ENCODE assay signal across 1 cellular context in the genomic region with DNA sequence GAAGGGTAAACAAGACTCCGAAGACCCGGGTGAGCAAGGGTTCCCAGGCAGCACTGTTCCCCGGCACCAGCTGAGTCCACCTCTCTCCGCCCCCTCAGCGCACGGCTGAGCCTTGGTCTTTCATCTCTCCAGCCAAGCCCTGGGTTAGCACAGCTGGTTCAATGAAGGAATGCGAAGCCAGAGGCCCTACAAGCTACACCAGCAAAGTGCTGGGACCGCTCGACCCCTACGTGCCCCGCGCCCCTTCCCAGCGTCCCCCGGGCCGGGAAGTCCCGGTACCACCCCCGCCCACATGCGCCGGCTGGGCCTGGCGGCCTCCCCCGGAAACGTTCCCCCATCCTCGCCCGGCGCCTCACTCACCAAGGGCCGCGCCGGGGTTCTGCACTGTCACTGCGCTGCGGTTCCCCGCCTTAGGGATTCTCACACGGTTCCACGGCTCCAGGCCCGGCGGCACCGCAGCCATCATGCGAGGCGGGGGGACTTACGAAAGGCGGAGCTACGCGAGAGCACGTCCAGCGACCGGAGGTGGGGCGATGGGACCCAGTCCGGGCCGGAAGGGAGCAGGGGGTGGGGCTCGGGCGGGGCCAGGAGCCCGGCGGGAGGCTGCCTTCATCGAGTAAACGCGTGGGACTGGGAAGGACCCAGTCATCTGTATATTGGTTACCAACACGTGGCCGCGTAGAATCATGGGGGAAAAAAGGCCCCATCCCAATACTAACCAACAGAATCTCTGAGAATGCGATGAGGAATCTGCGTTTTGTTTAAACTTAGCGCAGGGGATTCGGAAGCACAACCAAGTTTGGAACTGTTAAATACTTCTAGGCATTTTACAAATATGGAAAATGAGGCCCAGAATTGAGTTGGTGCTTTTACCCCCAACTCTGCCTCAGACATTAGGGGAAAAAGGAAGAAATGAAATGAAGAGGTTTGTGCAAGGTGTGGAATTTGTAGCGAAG.
TF ChIP-seq lines count a peak whose summit lies in the region.

No MANE protein-coding gene starts in this region.

TF ChIP-seq in HepG2, 621 proteins besides CTCF, POLR2A, EP300 and RAD21 (continued from another document and continues in another):
- TF ChIP-seq ZNF772 (CRISPR knock-in tag; IDR thresholded peaks at IDR 0.05) (0 out of 2 replicates have a peak, but pooled peaks have one; percentile 18), PHF21A (CRISPR knock-in tag; IDR thresholded peaks at IDR 0.05) (peak; percentile 65), FLYWCH1 (CRISPR knock-in tag; IDR thresholded peaks at IDR 0.05) (peak; percentile 77; the same call in 1 of the 2 replicates), ZNF337 (CRISPR knock-in tag; IDR thresholded peaks at IDR 0.05; ENCODE audit: borderline replicate concordance, low read depth) (0 out of 2 replicates have a peak, but pooled peaks have one; percentile 40), ZNF841 (CRISPR knock-in tag; IDR thresholded peaks at IDR 0.05; ENCODE audit: borderline replicate concordance) (peak; percentile 86; the same call in 1 of the 2 replicates), ZFP82 (CRISPR knock-in tag; IDR thresholded peaks at IDR 0.05; ENCODE audit: borderline replicate concordance) (peak; percentile 85), NFE2 (CRISPR knock-in tag; IDR thresholded peaks at IDR 0.05) (no peak), SALL2 (CRISPR knock-in tag; IDR thresholded peaks at IDR 0.05) (peak; percentile 82; the same call in 1 of the 2 replicates), NFKBIZ (CRISPR knock-in tag; IDR thresholded peaks at IDR 0.05) (0 out of 2 replicates have a peak, but pooled peaks have one; percentile 72), GFI1 (CRISPR knock-in tag; IDR thresholded peaks at IDR 0.05; ENCODE audit: borderline replicate concordance) (peak; percentile 50; the same call in 1 of the 2 replicates), SP4 (CRISPR knock-in tag; IDR thresholded peaks at IDR 0.05) (peak; percentile 91), U2AF1 (optimal IDR thresholded peaks at IDR 0.05; ENCODE audit: low read depth, low read length) (no peak), NR3C1 (CRISPR knock-in tag; IDR thresholded peaks at IDR 0.05) (no peak), KMT2B (CRISPR knock-in tag; IDR thresholded peaks at IDR 0.05) (no peak; the same call in none of the 2 replicates), CHD2 (IDR thresholded peaks at IDR 0.05; ENCODE audit: low read depth, low read length) (peak; percentile 78), YEATS4 (CRISPR knock-in tag; IDR thresholded peaks at IDR 0.05; ENCODE audit: borderline replicate concordance) (peak; percentile 94), MTF1 (CRISPR knock-in tag; IDR thresholded peaks at IDR 0.05) (no peak), ZNF441 (CRISPR knock-in tag; IDR thresholded peaks at IDR 0.05; ENCODE audit: borderline replicate concordance) (peak; percentile 80; the same call in 1 of the 2 replicates), DMAP1 (CRISPR knock-in tag; IDR thresholded peaks at IDR 0.05) (peak; percentile 90), ZSCAN31 (CRISPR knock-in tag; IDR thresholded peaks at IDR 0.05; ENCODE audit: low read depth) (peak; percentile 56; the same call in 1 of the 2 replicates), SOX6 (IDR thresholded peaks at IDR 0.05) (no peak), SOX6 (CRISPR knock-in tag; IDR thresholded peaks at IDR 0.05) (peak; percentile 56; the same call in 1 of the 2 replicates), ZNF775 (CRISPR knock-in tag; IDR thresholded peaks at IDR 0.05; ENCODE audit: borderline replicate concordance) (peak; percentile 74; the same call in 1 of the 2 replicates), EED (CRISPR knock-in tag; IDR thresholded peaks at IDR 0.05) (peak; percentile 92), ZNF138 (CRISPR knock-in tag; IDR thresholded peaks at IDR 0.05; ENCODE audit: low read depth) (peak; percentile 83; the same call in 1 of the 2 replicates), FOXA1 (IDR thresholded peaks at IDR 0.05) (no peak), FOXA1 (CRISPR knock-in tag; IDR thresholded peaks at IDR 0.05) (peak; percentile 73), ZSCAN22 (CRISPR knock-in tag; IDR thresholded peaks at IDR 0.05) (0 out of 2 replicates have a peak, but pooled peaks have one; percentile 47), ZSCAN30 (CRISPR knock-in tag; IDR thresholded peaks at IDR 0.05) (no peak), FOXK2 (IDR thresholded peaks at IDR 0.05) (peak; percentile 20; the same call in 1 of the 2 replicates)
- TF ChIP-seq, protein P1, sequence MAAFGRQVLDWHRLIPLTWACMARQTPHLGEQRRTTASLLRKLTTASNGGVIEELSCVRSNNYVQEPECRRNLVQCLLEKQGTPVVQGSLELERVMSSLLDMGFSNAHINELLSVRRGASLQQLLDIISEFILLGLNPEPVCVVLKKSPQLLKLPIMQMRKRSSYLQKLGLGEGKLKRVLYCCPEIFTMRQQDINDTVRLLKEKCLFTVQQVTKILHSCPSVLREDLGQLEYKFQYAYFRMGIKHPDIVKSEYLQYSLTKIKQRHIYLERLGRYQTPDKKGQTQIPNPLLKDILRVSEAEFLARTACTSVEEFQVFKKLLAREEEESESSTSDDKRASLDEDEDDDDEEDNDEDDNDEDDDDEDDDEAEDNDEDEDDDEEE (CRISPR knock-in tag; IDR thresholded peaks at IDR 0.05) = no peak
- TF ChIP-seq, protein P2, sequence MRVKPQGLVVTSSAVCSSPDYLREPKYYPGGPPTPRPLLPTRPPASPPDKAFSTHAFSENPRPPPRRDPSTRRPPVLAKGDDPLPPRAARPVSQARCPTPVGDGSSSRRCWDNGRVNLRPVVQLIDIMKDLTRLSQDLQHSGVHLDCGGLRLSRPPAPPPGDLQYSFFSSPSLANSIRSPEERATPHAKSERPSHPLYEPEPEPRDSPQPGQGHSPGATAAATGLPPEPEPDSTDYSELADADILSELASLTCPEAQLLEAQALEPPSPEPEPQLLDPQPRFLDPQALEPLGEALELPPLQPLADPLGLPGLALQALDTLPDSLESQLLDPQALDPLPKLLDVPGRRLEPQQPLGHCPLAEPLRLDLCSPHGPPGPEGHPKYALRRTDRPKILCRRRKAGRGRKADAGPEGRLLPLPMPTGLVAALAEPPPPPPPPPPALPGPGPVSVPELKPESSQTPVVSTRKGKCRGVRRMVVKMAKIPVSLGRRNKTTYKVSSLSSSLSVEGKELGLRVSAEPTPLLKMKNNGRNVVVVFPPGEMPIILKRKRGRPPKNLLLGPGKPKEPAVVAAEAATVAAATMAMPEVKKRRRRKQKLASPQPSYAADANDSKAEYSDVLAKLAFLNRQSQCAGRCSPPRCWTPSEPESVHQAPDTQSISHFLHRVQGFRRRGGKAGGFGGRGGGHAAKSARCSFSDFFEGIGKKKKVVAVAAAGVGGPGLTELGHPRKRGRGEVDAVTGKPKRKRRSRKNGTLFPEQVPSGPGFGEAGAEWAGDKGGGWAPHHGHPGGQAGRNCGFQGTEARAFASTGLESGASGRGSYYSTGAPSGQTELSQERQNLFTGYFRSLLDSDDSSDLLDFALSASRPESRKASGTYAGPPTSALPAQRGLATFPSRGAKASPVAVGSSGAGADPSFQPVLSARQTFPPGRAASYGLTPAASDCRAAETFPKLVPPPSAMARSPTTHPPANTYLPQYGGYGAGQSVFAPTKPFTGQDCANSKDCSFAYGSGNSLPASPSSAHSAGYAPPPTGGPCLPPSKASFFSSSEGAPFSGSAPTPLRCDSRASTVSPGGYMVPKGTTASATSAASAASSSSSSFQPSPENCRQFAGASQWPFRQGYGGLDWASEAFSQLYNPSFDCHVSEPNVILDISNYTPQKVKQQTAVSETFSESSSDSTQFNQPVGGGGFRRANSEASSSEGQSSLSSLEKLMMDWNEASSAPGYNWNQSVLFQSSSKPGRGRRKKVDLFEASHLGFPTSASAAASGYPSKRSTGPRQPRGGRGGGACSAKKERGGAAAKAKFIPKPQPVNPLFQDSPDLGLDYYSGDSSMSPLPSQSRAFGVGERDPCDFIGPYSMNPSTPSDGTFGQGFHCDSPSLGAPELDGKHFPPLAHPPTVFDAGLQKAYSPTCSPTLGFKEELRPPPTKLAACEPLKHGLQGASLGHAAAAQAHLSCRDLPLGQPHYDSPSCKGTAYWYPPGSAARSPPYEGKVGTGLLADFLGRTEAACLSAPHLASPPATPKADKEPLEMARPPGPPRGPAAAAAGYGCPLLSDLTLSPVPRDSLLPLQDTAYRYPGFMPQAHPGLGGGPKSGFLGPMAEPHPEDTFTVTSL (CRISPR knock-in tag; IDR thresholded peaks at IDR 0.05; ENCODE audit: borderline replicate concordance) = peak; percentile 76; the same call in 1 of the 2 replicates
- TF ChIP-seq, protein P3, sequence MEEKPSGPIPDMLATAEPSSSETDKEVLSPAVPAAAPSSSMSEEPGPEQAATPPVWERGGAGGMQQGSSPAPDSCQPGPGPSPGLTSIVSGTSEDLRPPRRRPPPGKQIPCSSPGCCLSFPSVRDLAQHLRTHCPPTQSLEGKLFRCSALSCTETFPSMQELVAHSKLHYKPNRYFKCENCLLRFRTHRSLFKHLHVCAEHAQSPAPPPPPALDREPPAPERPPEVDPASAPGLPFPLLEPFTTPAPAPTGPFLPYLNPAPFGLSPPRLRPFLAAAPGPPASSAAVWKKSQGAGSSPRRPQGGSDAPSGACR (CRISPR knock-in tag; IDR thresholded peaks at IDR 0.05) = no peak
- TF ChIP-seq, protein P4, sequence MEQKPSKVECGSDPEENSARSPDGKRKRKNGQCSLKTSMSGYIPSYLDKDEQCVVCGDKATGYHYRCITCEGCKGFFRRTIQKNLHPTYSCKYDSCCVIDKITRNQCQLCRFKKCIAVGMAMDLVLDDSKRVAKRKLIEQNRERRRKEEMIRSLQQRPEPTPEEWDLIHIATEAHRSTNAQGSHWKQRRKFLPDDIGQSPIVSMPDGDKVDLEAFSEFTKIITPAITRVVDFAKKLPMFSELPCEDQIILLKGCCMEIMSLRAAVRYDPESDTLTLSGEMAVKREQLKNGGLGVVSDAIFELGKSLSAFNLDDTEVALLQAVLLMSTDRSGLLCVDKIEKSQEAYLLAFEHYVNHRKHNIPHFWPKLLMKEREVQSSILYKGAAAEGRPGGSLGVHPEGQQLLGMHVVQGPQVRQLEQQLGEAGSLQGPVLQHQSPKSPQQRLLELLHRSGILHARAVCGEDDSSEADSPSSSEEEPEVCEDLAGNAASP (CRISPR knock-in tag; IDR thresholded peaks at IDR 0.05; ENCODE audit: borderline replicate concordance) = peak; percentile 33; the same call in 1 of the 2 replicates
- TF ChIP-seq, protein P5, sequence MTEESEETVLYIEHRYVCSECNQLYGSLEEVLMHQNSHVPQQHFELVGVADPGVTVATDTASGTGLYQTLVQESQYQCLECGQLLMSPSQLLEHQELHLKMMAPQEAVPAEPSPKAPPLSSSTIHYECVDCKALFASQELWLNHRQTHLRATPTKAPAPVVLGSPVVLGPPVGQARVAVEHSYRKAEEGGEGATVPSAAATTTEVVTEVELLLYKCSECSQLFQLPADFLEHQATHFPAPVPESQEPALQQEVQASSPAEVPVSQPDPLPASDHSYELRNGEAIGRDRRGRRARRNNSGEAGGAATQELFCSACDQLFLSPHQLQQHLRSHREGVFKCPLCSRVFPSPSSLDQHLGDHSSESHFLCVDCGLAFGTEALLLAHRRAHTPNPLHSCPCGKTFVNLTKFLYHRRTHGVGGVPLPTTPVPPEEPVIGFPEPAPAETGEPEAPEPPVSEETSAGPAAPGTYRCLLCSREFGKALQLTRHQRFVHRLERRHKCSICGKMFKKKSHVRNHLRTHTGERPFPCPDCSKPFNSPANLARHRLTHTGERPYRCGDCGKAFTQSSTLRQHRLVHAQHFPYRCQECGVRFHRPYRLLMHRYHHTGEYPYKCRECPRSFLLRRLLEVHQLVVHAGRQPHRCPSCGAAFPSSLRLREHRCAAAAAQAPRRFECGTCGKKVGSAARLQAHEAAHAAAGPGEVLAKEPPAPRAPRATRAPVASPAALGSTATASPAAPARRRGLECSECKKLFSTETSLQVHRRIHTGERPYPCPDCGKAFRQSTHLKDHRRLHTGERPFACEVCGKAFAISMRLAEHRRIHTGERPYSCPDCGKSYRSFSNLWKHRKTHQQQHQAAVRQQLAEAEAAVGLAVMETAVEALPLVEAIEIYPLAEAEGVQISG (CRISPR knock-in tag; IDR thresholded peaks at IDR 0.05) = peak; percentile 56; the same call in 1 of the 2 replicates
- TF ChIP-seq, protein P6, sequence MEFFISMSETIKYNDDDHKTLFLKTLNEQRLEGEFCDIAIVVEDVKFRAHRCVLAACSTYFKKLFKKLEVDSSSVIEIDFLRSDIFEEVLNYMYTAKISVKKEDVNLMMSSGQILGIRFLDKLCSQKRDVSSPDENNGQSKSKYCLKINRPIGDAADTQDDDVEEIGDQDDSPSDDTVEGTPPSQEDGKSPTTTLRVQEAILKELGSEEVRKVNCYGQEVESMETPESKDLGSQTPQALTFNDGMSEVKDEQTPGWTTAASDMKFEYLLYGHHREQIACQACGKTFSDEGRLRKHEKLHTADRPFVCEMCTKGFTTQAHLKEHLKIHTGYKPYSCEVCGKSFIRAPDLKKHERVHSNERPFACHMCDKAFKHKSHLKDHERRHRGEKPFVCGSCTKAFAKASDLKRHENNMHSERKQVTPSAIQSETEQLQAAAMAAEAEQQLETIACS (CRISPR knock-in tag; IDR thresholded peaks at IDR 0.05) = no peak
- TF ChIP-seq, protein P7, sequence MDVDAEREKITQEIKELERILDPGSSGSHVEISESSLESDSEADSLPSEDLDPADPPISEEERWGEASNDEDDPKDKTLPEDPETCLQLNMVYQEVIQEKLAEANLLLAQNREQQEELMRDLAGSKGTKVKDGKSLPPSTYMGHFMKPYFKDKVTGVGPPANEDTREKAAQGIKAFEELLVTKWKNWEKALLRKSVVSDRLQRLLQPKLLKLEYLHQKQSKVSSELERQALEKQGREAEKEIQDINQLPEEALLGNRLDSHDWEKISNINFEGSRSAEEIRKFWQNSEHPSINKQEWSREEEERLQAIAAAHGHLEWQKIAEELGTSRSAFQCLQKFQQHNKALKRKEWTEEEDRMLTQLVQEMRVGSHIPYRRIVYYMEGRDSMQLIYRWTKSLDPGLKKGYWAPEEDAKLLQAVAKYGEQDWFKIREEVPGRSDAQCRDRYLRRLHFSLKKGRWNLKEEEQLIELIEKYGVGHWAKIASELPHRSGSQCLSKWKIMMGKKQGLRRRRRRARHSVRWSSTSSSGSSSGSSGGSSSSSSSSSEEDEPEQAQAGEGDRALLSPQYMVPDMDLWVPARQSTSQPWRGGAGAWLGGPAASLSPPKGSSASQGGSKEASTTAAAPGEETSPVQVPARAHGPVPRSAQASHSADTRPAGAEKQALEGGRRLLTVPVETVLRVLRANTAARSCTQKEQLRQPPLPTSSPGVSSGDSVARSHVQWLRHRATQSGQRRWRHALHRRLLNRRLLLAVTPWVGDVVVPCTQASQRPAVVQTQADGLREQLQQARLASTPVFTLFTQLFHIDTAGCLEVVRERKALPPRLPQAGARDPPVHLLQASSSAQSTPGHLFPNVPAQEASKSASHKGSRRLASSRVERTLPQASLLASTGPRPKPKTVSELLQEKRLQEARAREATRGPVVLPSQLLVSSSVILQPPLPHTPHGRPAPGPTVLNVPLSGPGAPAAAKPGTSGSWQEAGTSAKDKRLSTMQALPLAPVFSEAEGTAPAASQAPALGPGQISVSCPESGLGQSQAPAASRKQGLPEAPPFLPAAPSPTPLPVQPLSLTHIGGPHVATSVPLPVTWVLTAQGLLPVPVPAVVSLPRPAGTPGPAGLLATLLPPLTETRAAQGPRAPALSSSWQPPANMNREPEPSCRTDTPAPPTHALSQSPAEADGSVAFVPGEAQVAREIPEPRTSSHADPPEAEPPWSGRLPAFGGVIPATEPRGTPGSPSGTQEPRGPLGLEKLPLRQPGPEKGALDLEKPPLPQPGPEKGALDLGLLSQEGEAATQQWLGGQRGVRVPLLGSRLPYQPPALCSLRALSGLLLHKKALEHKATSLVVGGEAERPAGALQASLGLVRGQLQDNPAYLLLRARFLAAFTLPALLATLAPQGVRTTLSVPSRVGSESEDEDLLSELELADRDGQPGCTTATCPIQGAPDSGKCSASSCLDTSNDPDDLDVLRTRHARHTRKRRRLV (CRISPR knock-in tag; IDR thresholded peaks at IDR 0.05) = peak; percentile 37; the same call in 1 of the 2 replicates
